Comparison of ENCODE assay signal across 1 cellular context in genomic region chr17:66200685-66201092, GRCh38.
TF ChIP-seq lines count a peak whose summit lies in the region.

No MANE protein-coding gene starts in this region.

TF ChIP-seq in HepG2, 621 proteins besides CTCF, POLR2A, EP300 and RAD21 (continued from another document and continues in another):
- peak; percentile 77 for TF ChIP-seq ARID5B (CRISPR knock-in tag; IDR thresholded peaks at IDR 0.05)
- no peak for TF ChIP-seq PHF20 (CRISPR knock-in tag; IDR thresholded peaks at IDR 0.05)
- TF ChIP-seq ZSCAN25 (CRISPR knock-in tag; IDR thresholded peaks at IDR 0.05), result 0 out of 2 replicates have a peak, but pooled peaks have one; percentile 53
- peak; percentile 41; the same call in 1 of the 2 replicates for TF ChIP-seq ARNT2 (CRISPR knock-in tag; IDR thresholded peaks at IDR 0.05; ENCODE audit: low read depth)
- TF ChIP-seq MAFG (CRISPR knock-in tag; IDR thresholded peaks at IDR 0.05), result no peak
- TF ChIP-seq NAIF1 (CRISPR knock-in tag; IDR thresholded peaks at IDR 0.05; ENCODE audit: borderline replicate concordance), result peak; percentile 61; the same call in 1 of the 2 replicates
- no peak for TF ChIP-seq ZSCAN21 (CRISPR knock-in tag; IDR thresholded peaks at IDR 0.05; ENCODE audit: borderline replicate concordance)
- TF ChIP-seq IKZF4 (CRISPR knock-in tag; IDR thresholded peaks at IDR 0.05; ENCODE audit: borderline replicate concordance, low read depth, not compliant biosample characterization), result no peak
- peak; percentile 78; the same call in 1 of the 2 replicates for TF ChIP-seq ZNF691 (CRISPR knock-in tag; IDR thresholded peaks at IDR 0.05; ENCODE audit: borderline replicate concordance, low read depth)
- no peak for TF ChIP-seq ZNF883 (CRISPR knock-in tag; IDR thresholded peaks at IDR 0.05; ENCODE audit: not compliant biosample characterization)
- no peak for TF ChIP-seq ZSCAN12 (CRISPR knock-in tag; IDR thresholded peaks at IDR 0.05)
- no peak for TF ChIP-seq ZNF746 (CRISPR knock-in tag; IDR thresholded peaks at IDR 0.05)
- no peak for TF ChIP-seq ZNF780A (CRISPR knock-in tag; IDR thresholded peaks at IDR 0.05)
- no peak for TF ChIP-seq IRX3 (CRISPR knock-in tag; IDR thresholded peaks at IDR 0.05; ENCODE audit: borderline replicate concordance, low read depth)
- peak; percentile 74; the same call in 1 of the 2 replicates for TF ChIP-seq FOXK1 (CRISPR knock-in tag; IDR thresholded peaks at IDR 0.05; ENCODE audit: borderline replicate concordance, low read depth)
- TF ChIP-seq ZNF7 (CRISPR knock-in tag; IDR thresholded peaks at IDR 0.05), result no peak
- TF ChIP-seq NFRKB (IDR thresholded peaks at IDR 0.05), result no peak
- no peak for TF ChIP-seq ZFP41 (CRISPR knock-in tag; IDR thresholded peaks at IDR 0.05; ENCODE audit: borderline replicate concordance)
- no peak for TF ChIP-seq MAF1 (CRISPR knock-in tag; IDR thresholded peaks at IDR 0.05; ENCODE audit: borderline replicate concordance)
- no peak for TF ChIP-seq SIX1 (CRISPR knock-in tag; IDR thresholded peaks at IDR 0.05; ENCODE audit: borderline replicate concordance)
- TF ChIP-seq ZNF329 (CRISPR knock-in tag; IDR thresholded peaks at IDR 0.05; ENCODE audit: low read depth), result no peak
- TF ChIP-seq TCF12 (IDR thresholded peaks at IDR 0.05), result no peak
- no peak for TF ChIP-seq TCF12 (CRISPR knock-in tag; IDR thresholded peaks at IDR 0.05)
- no peak for TF ChIP-seq RAD51 (IDR thresholded peaks at IDR 0.05; ENCODE audit: borderline replicate concordance)
- no peak for TF ChIP-seq ZNF543 (CRISPR knock-in tag; IDR thresholded peaks at IDR 0.05)
- 0 out of 2 replicates have a peak, but pooled peaks have one; percentile 55 for TF ChIP-seq ZNF784 (CRISPR knock-in tag; IDR thresholded peaks at IDR 0.05; ENCODE audit: borderline replicate concordance)
- no peak for TF ChIP-seq SMARCE1 (IDR thresholded peaks at IDR 0.05; ENCODE audit: borderline replicate concordance)
- no peak for TF ChIP-seq RARG (CRISPR knock-in tag; IDR thresholded peaks at IDR 0.05; ENCODE audit: low read depth)
- peak; percentile 76; the same call in 1 of the 2 replicates for TF ChIP-seq FOXO1 (CRISPR knock-in tag; IDR thresholded peaks at IDR 0.05)
- no peak for TF ChIP-seq MBD4 (IDR thresholded peaks at IDR 0.05; ENCODE audit: borderline replicate concordance, low read length)
- TF ChIP-seq RFX3 (CRISPR knock-in tag; IDR thresholded peaks at IDR 0.05), result no peak
- TF ChIP-seq ZUFSP (CRISPR knock-in tag; IDR thresholded peaks at IDR 0.05; ENCODE audit: borderline replicate concordance), result no peak
- 0 out of 2 replicates have a peak, but pooled peaks have one; percentile 28 for TF ChIP-seq ZBTB26 (CRISPR knock-in tag; IDR thresholded peaks at IDR 0.05; ENCODE audit: borderline replicate concordance)
- TF ChIP-seq TAF1 (CRISPR knock-in tag; IDR thresholded peaks at IDR 0.05), result no peak
- TF ChIP-seq MLLT10 (CRISPR knock-in tag; IDR thresholded peaks at IDR 0.05), result no peak
- no peak for TF ChIP-seq ZKSCAN5 (CRISPR knock-in tag; IDR thresholded peaks at IDR 0.05)
- no peak for TF ChIP-seq NFYC (CRISPR knock-in tag; IDR thresholded peaks at IDR 0.05)
- TF ChIP-seq ZNF30 (CRISPR knock-in tag; IDR thresholded peaks at IDR 0.05), result no peak
- no peak for TF ChIP-seq ETS1 (CRISPR knock-in tag; IDR thresholded peaks at IDR 0.05)
- TF ChIP-seq ZNF121 (CRISPR knock-in tag; IDR thresholded peaks at IDR 0.05), result 0 out of 2 replicates have a peak, but pooled peaks have one; percentile 16
- no peak for TF ChIP-seq CREBL2 (CRISPR knock-in tag; IDR thresholded peaks at IDR 0.05; ENCODE audit: borderline replicate concordance)
- TF ChIP-seq KLF16 (CRISPR knock-in tag; IDR thresholded peaks at IDR 0.05), result no peak
- TF ChIP-seq ZNF615 (CRISPR knock-in tag; IDR thresholded peaks at IDR 0.05; ENCODE audit: borderline replicate concordance), result 0 out of 2 replicates have a peak, but pooled peaks have one; percentile 65
- TF ChIP-seq ZNF800 (CRISPR knock-in tag; IDR thresholded peaks at IDR 0.05), result no peak
- TF ChIP-seq TCF7L2 (IDR thresholded peaks at IDR 0.05; ENCODE audit: low read depth, low read length), result no peak
- no peak; the same call in 1 of the 2 replicates for TF ChIP-seq NR2F2 (IDR thresholded peaks at IDR 0.05; ENCODE audit: borderline replicate concordance, low read depth)
- TF ChIP-seq ZSCAN31 (CRISPR knock-in tag; IDR thresholded peaks at IDR 0.05; ENCODE audit: low read depth), result no peak
- peak; percentile 86 for TF ChIP-seq SMC3 (IDR thresholded peaks at IDR 0.05; ENCODE audit: low read length)
- TF ChIP-seq KLF15 (CRISPR knock-in tag; IDR thresholded peaks at IDR 0.05; ENCODE audit: borderline replicate concordance), result no peak
- no peak for TF ChIP-seq RBAK (CRISPR knock-in tag; IDR thresholded peaks at IDR 0.05)
- no peak for TF ChIP-seq NPAS2 (CRISPR knock-in tag; IDR thresholded peaks at IDR 0.05; ENCODE audit: borderline replicate concordance)
- no peak for TF ChIP-seq ZHX2 (IDR thresholded peaks at IDR 0.05; ENCODE audit: low read depth)
- no peak for TF ChIP-seq ZHX2 (CRISPR knock-in tag; IDR thresholded peaks at IDR 0.05; ENCODE audit: borderline replicate concordance)
- no peak for TF ChIP-seq SCMH1 (CRISPR knock-in tag; IDR thresholded peaks at IDR 0.05; ENCODE audit: borderline replicate concordance)
